Comparison of ENCODE assay signal across 24 cellular contexts in the genomic region with DNA sequence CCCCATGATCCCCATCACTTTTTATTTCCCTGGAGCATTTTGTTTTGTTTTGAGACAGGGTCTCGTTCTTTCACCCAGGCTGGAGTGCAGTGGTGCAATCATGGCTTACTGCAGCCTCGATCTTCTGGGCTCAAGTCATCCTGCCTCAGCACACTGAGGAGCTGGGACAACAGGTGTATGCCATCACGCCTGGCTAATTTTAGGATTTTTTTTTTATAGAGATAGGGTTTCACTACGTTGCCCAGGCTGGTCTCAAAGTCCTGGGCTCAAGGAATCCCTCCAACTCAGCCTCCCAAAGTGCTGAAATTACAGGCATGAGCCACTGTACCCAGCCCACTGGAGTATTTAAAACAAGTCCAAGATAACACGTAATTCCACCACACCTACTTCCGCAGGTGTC.
DNase-seq lines count a peak whose midpoint lies in the region; ATAC-seq, FAIRE-seq and TF ChIP-seq lines count a peak whose summit lies in the region.
"Had no signal": no experiment of that assay in that cellular context is flagged by ENCODE, and none has a peak within 500 bp of the region (broad histone marks: within the 10 kb centered on the region; RNA-seq: fewer than 3 reads in every experiment).

No MANE protein-coding gene starts in this region.

- no peak overlapping the region for H3K4me2 ChIP-seq in MM.1S (ENCODE audit: low read depth, low read length)
- H3K4me2 ChIP-seq: A549 had no signal

- no peaks in the 10 kb centered on the region for H3K4me1 ChIP-seq in MM.1S (ENCODE audit: low read length)
- H3K4me1 ChIP-seq: A549, Peyer's patch had no signal

- ATAC-seq in central memory CD8-positive, alpha-beta T cell (replicated peaks; ENCODE audit: extremely low read depth, poor library complexity, severe bottlenecking) = no peak
- ATAC-seq in stimulated activated effector memory CD8-positive, alpha-beta T cell treated with anti-CD3 and anti-CD28 coated beads, Interleukin-12 subunit alpha, Interleukin-12 subunit beta, amount 100 ng/mL, for 72 hours = no peak
- ATAC-seq: A549, HepG2, K562 had no signal

- H3K79me2 ChIP-seq in MM.1S (ENCODE audit: low read length) = no peaks in the 10 kb centered on the region

- no peaks in the 10 kb centered on the region for H4K20me1 ChIP-seq in MM.1S (ENCODE audit: insufficient read depth, low read length)

- no peaks in the 10 kb centered on the region for H3K27me3 Mint-ChIP-seq in central memory CD8-positive, alpha-beta T cell
- H3K27me3 Mint-ChIP-seq: CD4-positive, alpha-beta T cell had no signal

- H3K4me1 Mint-ChIP-seq in central memory CD8-positive, alpha-beta T cell = no peaks in the 10 kb centered on the region
- H3K4me1 Mint-ChIP-seq in stimulated activated effector memory CD8-positive, alpha-beta T cell treated with anti-CD3 and anti-CD28 coated beads, Interleukin-12 subunit alpha, Interleukin-12 subunit beta, amount 100 ng/mL, for 72 hours = peaks cover 8% of the 10 kb centered on the region

- H3K9me2 ChIP-seq in MM.1S (replicated peaks; ENCODE audit: insufficient read depth, low read length) = no peaks in the 10 kb centered on the region

- H3K27ac ChIP-seq in MM.1S (ENCODE audit: low read length) = no peak overlapping the region
- H3K27ac ChIP-seq: A549; BLaER1 treated with 17β-estradiol and CSF1 and Interleukin-3, amounts not matched to agents 10 nM and 100 nM; GM23248; Peyer's patch; SK-N-MC had no signal

- H3K9me3 ChIP-seq in MM.1S (replicated peaks; ENCODE audit: insufficient read depth, low read length) = no peaks in the 10 kb centered on the region
- H3K9me3 ChIP-seq: A549; BLaER1 treated with 17β-estradiol and CSF1 and Interleukin-3, amounts not matched to agents 10 nM and 100 nM; Peyer's patch had no signal

- TF ChIP-seq CTCF in MM.1S (IDR thresholded peaks at IDR 0.05; ENCODE audit: low read length) = no peak

- no peaks in the 10 kb centered on the region for H3K36me3 ChIP-seq in MM.1S (replicated peaks; ENCODE audit: insufficient read depth, low read length)

- DNase-seq in HTR-8/SVneo (ENCODE audit: insufficient read length, low spot score) = no peak
- DNase-seq in central memory CD8-positive, alpha-beta T cell (ENCODE audit: low spot score in 2 of 2) = no peak
- DNase-seq in left kidney (ENCODE audit: low read depth, low spot score) = peak; percentile 59
- DNase-seq in stimulated activated effector memory CD8-positive, alpha-beta T cell treated with anti-CD3 and anti-CD28 coated beads, Interleukin-12 subunit alpha, Interleukin-12 subunit beta, amount 100 ng/mL, for 72 hours (ENCODE audit: low spot score in 2 of 2) = no peak
- DNase-seq in NCI-H1105 treated with DMSO at 0.1 percent for 48 hours (lab: John Stamatoyannopoulos, UW) = no peak
- no peak for DNase-seq in MM.1S
- no peak for DNase-seq in EL
- DNase-seq: AML-193; CD4-positive, alpha-beta T cell; GM23248; H7; Kasumi-1; NCI-H1694; NCI-H2029 treated with DMSO at 0.1 percent for 48 hours; NCI-H226; NCI-H69; SHP77 treated with DMSO at 0.1 percent for 48 hours had no signal

- H2AFZ ChIP-seq in MM.1S (ENCODE audit: low read length) = no peak overlapping the region
- H2AFZ ChIP-seq: GM23248 had no signal

- no peaks in the 10 kb centered on the region for H3K27me3 ChIP-seq in MM.1S (replicated peaks; ENCODE audit: insufficient read depth, low read length)
- H3K27me3 ChIP-seq: BLaER1 treated with 17β-estradiol and CSF1 and Interleukin-3, amounts not matched to agents 10 nM and 100 nM; Peyer's patch had no signal

- no peaks in the 10 kb centered on the region for H3F3A ChIP-seq in MM.1S (ENCODE audit: insufficient read depth, low read length)

- H3K9me3 Mint-ChIP-seq in central memory CD8-positive, alpha-beta T cell = no peaks in the 10 kb centered on the region
- no peaks in the 10 kb centered on the region for H3K9me3 Mint-ChIP-seq in stimulated activated effector memory CD8-positive, alpha-beta T cell treated with anti-CD3 and anti-CD28 coated beads, Interleukin-12 subunit alpha, Interleukin-12 subunit beta, amount 100 ng/mL, for 72 hours
- H3K9me3 Mint-ChIP-seq: CD4-positive, alpha-beta T cell had no signal

- H3K9ac ChIP-seq in MM.1S (ENCODE audit: low read length) = no peak overlapping the region
- H3K9ac ChIP-seq: GM23248 had no signal

- H3K4me3 ChIP-seq in MM.1S (ENCODE audit: low read length) = no peak overlapping the region
- H3K4me3 ChIP-seq: A549; BLaER1 treated with 17β-estradiol and CSF1 and Interleukin-3, amounts not matched to agents 10 nM and 100 nM; GM23248; K562; Peyer's patch; SK-N-MC had no signal

- FAIRE-seq in HTR-8/SVneo (lab: Jason Lieb, UNC) = peak; percentile 62
- FAIRE-seq: A549, G401.6, HepG2, K562 had no signal

- H3K36me3 Mint-ChIP-seq in central memory CD8-positive, alpha-beta T cell (ENCODE audit: insufficient read depth) = peaks cover 85% of the 10 kb centered on the region
- H3K36me3 Mint-ChIP-seq in stimulated activated effector memory CD8-positive, alpha-beta T cell treated with anti-CD3 and anti-CD28 coated beads, Interleukin-12 subunit alpha, Interleukin-12 subunit beta, amount 100 ng/mL, for 72 hours = peaks cover 100% of the 10 kb centered on the region

- H3K4me3 Mint-ChIP-seq in central memory CD8-positive, alpha-beta T cell = no peak overlapping the region
- H3K4me3 Mint-ChIP-seq in stimulated activated effector memory CD8-positive, alpha-beta T cell treated with anti-CD3 and anti-CD28 coated beads, Interleukin-12 subunit alpha, Interleukin-12 subunit beta, amount 100 ng/mL, for 72 hours = no peak overlapping the region
- H3K4me3 Mint-ChIP-seq: CD4-positive, alpha-beta T cell had no signal

- H3K27ac Mint-ChIP-seq in central memory CD8-positive, alpha-beta T cell (ENCODE audit: low read depth) = peak overlapping the region; percentile 49
- H3K27ac Mint-ChIP-seq in stimulated activated effector memory CD8-positive, alpha-beta T cell treated with anti-CD3 and anti-CD28 coated beads, Interleukin-12 subunit alpha, Interleukin-12 subunit beta, amount 100 ng/mL, for 72 hours = peak overlapping the region; percentile 79
- H3K27ac Mint-ChIP-seq: CD4-positive, alpha-beta T cell had no signal
